32 cellular contexts compared by ENCODE assay signal in the genomic region with DNA sequence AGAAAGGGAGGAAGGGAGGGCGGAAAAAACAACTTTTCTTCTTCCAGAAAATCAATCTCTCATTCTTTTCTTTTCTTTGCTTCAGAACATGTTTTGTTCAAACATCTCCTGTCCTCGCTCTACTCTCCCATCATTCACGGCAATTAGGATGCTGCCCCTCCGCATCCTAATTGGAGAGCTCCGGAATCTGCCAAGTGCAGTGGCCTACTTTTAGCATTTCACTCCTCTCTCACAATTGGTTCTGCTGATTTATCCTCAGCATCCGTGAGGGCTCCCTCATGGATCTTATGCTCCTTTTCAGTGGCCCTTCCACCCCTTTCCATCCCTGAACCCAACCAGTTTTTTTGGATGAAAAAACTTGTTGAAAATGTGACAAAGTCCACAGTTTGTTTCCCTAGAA. TPM values are rescaled to one million over a fixed set of nuclear protein-coding genes. Genes with fewer than 3 reads are reported as not detected.
"Had no signal": no experiment of that assay in that cellular context is flagged by ENCODE, and none has a peak within 500 bp of the region (broad histone marks: within the 10 kb centered on the region; RNA-seq: fewer than 3 reads in every experiment).

No MANE protein-coding gene starts in this region.

- H3K36me3 Mint-ChIP-seq: activated naive CD4-positive, alpha-beta T cell treated with anti-CD3 and anti-CD28 coated beads, Interleukin-2, amount 50 U/mL, for 72 hours had no signal

- H3K9me3 Mint-ChIP-seq: activated CD4-positive, alpha-beta T cell treated with anti-CD3 and anti-CD28 coated beads, Interleukin-2, amount 10 ng/mL, durations not matched to agents 24 days and 14 days; activated CD8-positive, alpha-beta T cell treated with anti-CD3 and anti-CD28 coated beads for 36 hours; activated T-cell treated with anti-CD3 and anti-CD28 coated beads, Interleukin-2, amount 50 U/mL, for 72 hours; activated T-helper 2 cell treated with anti-CD3 and anti-CD28 coated beads, Interferon-gamma antibody, Interleukin-2, Interleukin-4, amounts not matched to agents 10 μg/mL and 5 μg/mL and 100 μg/mL, durations not matched to agents 14 hours and 24 hours and 36 hours; central memory CD8-positive, alpha-beta T cell; T-helper 1 cell treated with Interleukin-12 subunit alpha and Interleukin-12 subunit beta and Interleukin-4 antibody, amounts not matched to agents 30 μg/mL and 1 μg/mL, for 36 hours; T-helper 2 cell treated with Interferon-gamma antibody and Interleukin-4, amounts not matched to agents 5 μg/mL and 100 μg/mL, for 36 hours had no signal

- H3K4me1 Mint-ChIP-seq: activated CD4-positive, alpha-beta T cell treated with anti-CD3 and anti-CD28 coated beads, Interleukin-2, amount 10 ng/mL, durations not matched to agents 24 days and 14 days; central memory CD8-positive, alpha-beta T cell had no signal

- ATAC-seq: activated CD8-positive, alpha-beta T cell treated with anti-CD3 and anti-CD28 coated beads for 36 hours; activated naive CD4-positive, alpha-beta T cell treated with anti-CD3 and anti-CD28 coated beads, Interleukin-2, amount 50 U/mL, for 72 hours; activated T-cell treated with anti-CD3 and anti-CD28 coated beads, Interleukin-2, amount 50 U/mL, for 72 hours; PC-3 had no signal

- H3K27ac ChIP-seq: adrenal gland, brain microvascular endothelial cell, KMS-11, Peyer's patch, SJSA1 had no signal

- H3K27ac Mint-ChIP-seq: activated CD4-positive, alpha-beta T cell treated with anti-CD3 and anti-CD28 coated beads, Interleukin-2, amount 10 ng/mL, durations not matched to agents 24 days and 14 days; activated CD8-positive, alpha-beta T cell treated with anti-CD3 and anti-CD28 coated beads for 36 hours; activated naive CD4-positive, alpha-beta T cell treated with anti-CD3 and anti-CD28 coated beads, Interleukin-2, amount 50 U/mL, for 72 hours; activated T-cell treated with anti-CD3 and anti-CD28 coated beads, Interleukin-2, amount 50 U/mL, for 72 hours; activated T-helper 2 cell treated with anti-CD3 and anti-CD28 coated beads, Interferon-gamma antibody, Interleukin-2, Interleukin-4, amounts not matched to agents 10 μg/mL and 5 μg/mL and 100 μg/mL, durations not matched to agents 14 hours and 24 hours and 36 hours; T-helper 2 cell treated with Interferon-gamma antibody and Interleukin-4, amounts not matched to agents 5 μg/mL and 100 μg/mL, for 36 hours had no signal

- DNase-seq: activated CD4-positive, alpha-beta T cell treated with anti-CD3 and anti-CD28 coated beads, Interleukin-2, amount 10 ng/mL, durations not matched to agents 24 days and 14 days; activated CD4-positive, alpha-beta T cell treated with anti-CD3 and anti-CD28 coated beads, Interleukin-2, amount 50 U/mL, for 4 hours; activated CD8-positive, alpha-beta T cell treated with anti-CD3 and anti-CD28 coated beads for 36 hours; activated gamma-delta T cell; activated naive CD4-positive, alpha-beta T cell treated with Interleukin-2 at 50 U/mL for 16 hours; activated T-cell treated with anti-CD3 and anti-CD28 coated beads, Interleukin-2, amount 50 U/mL, for 1 hour; activated T-cell treated with anti-CD3 and anti-CD28 coated beads, Interleukin-2, amount 50 U/mL, for 72 hours; adrenal gland; brain microvascular endothelial cell; MM.1S; MV-4-11; NCI-H1092; NCI-H1436 treated with DMSO at 0.1 percent for 48 hours; NCI-H1694 treated with DMSO at 0.1 percent for 48 hours; NCI-H2029; NCI-H345; NCI-H524 treated with DMSO at 0.1 percent for 48 hours; PC-3; Peyer's patch; RPMI8226; SHP77 treated with DMSO at 0.1 percent for 48 hours; SK-N-SH had no signal

- H3K4me3 Mint-ChIP-seq: activated CD4-positive, alpha-beta T cell treated with anti-CD3 and anti-CD28 coated beads, Interleukin-2, amount 10 ng/mL, durations not matched to agents 24 days and 14 days; activated CD8-positive, alpha-beta T cell treated with anti-CD3 and anti-CD28 coated beads for 36 hours; activated T-cell treated with anti-CD3 and anti-CD28 coated beads, Interleukin-2, amount 50 U/mL, for 72 hours; central memory CD8-positive, alpha-beta T cell; T-helper 1 cell treated with Interleukin-12 subunit alpha and Interleukin-12 subunit beta and Interleukin-4 antibody, amounts not matched to agents 30 μg/mL and 1 μg/mL, for 36 hours; T-helper 2 cell treated with Interferon-gamma antibody and Interleukin-4, amounts not matched to agents 5 μg/mL and 100 μg/mL, for 36 hours had no signal

RNA-seq across cellular contexts. Expression of a gene that starts 22.4 kb away (rescaled TPM):
- total RNA-seq: activated CD4-positive, alpha-beta T cell treated with anti-CD3 and anti-CD28 coated beads, Interleukin-2, amount 10 ng/mL, durations not matched to agents 24 days and 14 days; activated CD8-positive, alpha-beta memory T cell treated with anti-CD3 and anti-CD28 coated beads for 36 hours; activated CD8-positive, alpha-beta T cell treated with anti-CD3 and anti-CD28 coated beads for 36 hours; activated naive CD4-positive, alpha-beta T cell treated with anti-CD3 and anti-CD28 coated beads, Interleukin-2, amount 50 U/mL, for 72 hours; activated T-helper 2 cell treated with anti-CD3 and anti-CD28 coated beads, Interferon-gamma antibody, Interleukin-2, Interleukin-4, amounts not matched to agents 10 μg/mL and 5 μg/mL and 100 μg/mL, durations not matched to agents 14 hours and 24 hours and 36 hours; LHCN-M2; NCI-H460; PC-3; Peyer's patch; SJSA1 had no signal

RNA-seq across cellular contexts. Expression of a gene that starts 53.7 kb away (rescaled TPM):
- total RNA-seq: LHCN-M2 had no signal
